Comparison of ENCODE assay signal across 19 cellular contexts in genomic region chr14:51806026-51806590, GRCh38. TPM values are rescaled to one million over a fixed set of nuclear protein-coding genes. Genes with fewer than 3 reads are reported as not detected.
"Had no signal": no experiment of that assay in that cellular context is flagged by ENCODE, and none has a peak within 500 bp of the region (broad histone marks: within the 10 kb centered on the region; RNA-seq: fewer than 3 reads in every experiment).

No MANE protein-coding gene starts in this region.

- H3K27ac Mint-ChIP-seq: activated naive CD4-positive, alpha-beta T cell treated with anti-CD3 and anti-CD28 coated beads, Interleukin-2, amount 50 U/mL, for 72 hours; dendritic cell treated with granulocyte-macrophage colony-stimulating factor and Interleukin-4, amounts not matched to agents 40 ng/mL and 50 ng/mL, for 4 days had no signal

- H3K36me3 ChIP-seq: cardiac muscle cell, tibial nerve had no signal

- H3K4me1 ChIP-seq: tibial nerve had no signal

- H3K27ac ChIP-seq: cardiac muscle cell, tibial nerve had no signal

- H3K4me3 Mint-ChIP-seq: dendritic cell treated with granulocyte-macrophage colony-stimulating factor and Interleukin-4, amounts not matched to agents 40 ng/mL and 50 ng/mL, for 4 days had no signal

- H3K4me3 ChIP-seq: cardiac muscle cell, lung, tibial nerve had no signal

- H3K27me3 ChIP-seq: cardiac muscle cell, tibial nerve had no signal

- ATAC-seq: activated CD4-positive, CD25-positive, alpha-beta regulatory T cell treated with anti-CD3 and anti-CD28 coated beads, Interleukin-2, amount 50 U/mL, for 24 hours; activated naive CD4-positive, alpha-beta T cell treated with anti-CD3 and anti-CD28 coated beads, Interleukin-2, amount 50 U/mL, for 72 hours; left cardiac atrium had no signal

- DNase-seq: activated CD8-positive, alpha-beta memory T cell treated with anti-CD3 and anti-CD28 coated beads for 24 hours; activated gamma-delta T cell treated with Interleukin-2 at 50 U/mL for 16 hours; effector CD8-positive, alpha-beta T cell; foreskin fibroblast; hippocampal formation; left cardiac atrium; retina; stimulated activated CD4-positive, alpha-beta T cell treated with anti-CD3 and anti-CD28 coated beads, Interleukin-1b, Interleukin-23, amount 100 ng/mL, for 48 hours; stimulated activated CD8-positive, alpha-beta memory T cell treated with anti-CD3 and anti-CD28 coated beads, Interleukin-4, amount 100 ng/mL, for 48 hours; stimulated activated naive CD4-positive, alpha-beta T cell treated with Interleukin-2 at 50 U/mL for 16 hours; substantia nigra; T1000 had no signal

RNA-seq across cellular contexts. Expression of gene GNG2, which starts 54.3 kb away (rescaled TPM):
- total RNA-seq: endothelial cell of umbilical vein had no signal
